Comparison of ENCODE assay signal across 15 cellular contexts in genomic region chrX:24428518-24428917, GRCh38.
"Had no signal": no experiment of that assay in that cellular context is flagged by ENCODE, and none has a peak within 500 bp of the region (broad histone marks: within the 10 kb centered on the region; RNA-seq: fewer than 3 reads in every experiment).

No MANE protein-coding gene starts in this region.

- H3K9me3 Mint-ChIP-seq: activated naive CD8-positive, alpha-beta T cell treated with anti-CD3 and anti-CD28 coated beads for 36 hours; activated T-helper 1 cell treated with anti-CD3 and anti-CD28 coated beads, Interleukin-12 subunit alpha, Interleukin-12 subunit beta, Interleukin-2, Interleukin-4 antibody, amounts not matched to agents 30 ng/mL and 10 ng/mL and 1 ng/mL, durations not matched to agents 14 hours and 24 hours and 36 hours; stimulated activated naive CD8-positive, alpha-beta T cell treated with anti-CD3 and anti-CD28 coated beads, Interleukin-15, Interleukin-2, amounts not matched to agents 100 ng/mL and 50 ng/mL, for 24 hours had no signal

- H3K9me3 ChIP-seq: body of pancreas, gastroesophageal sphincter, heart left ventricle, left lung had no signal

- ATAC-seq: activated CD4-positive, CD25-positive, alpha-beta regulatory T cell treated with anti-CD3 and anti-CD28 coated beads, Interleukin-2, amount 50 U/mL, for 24 hours; body of pancreas; esophagus mucosa; gastroesophageal sphincter; heart left ventricle; left lung had no signal

- H3K27me3 Mint-ChIP-seq: activated naive CD8-positive, alpha-beta T cell treated with anti-CD3 and anti-CD28 coated beads for 36 hours; progenitor cell of endocrine pancreas; stimulated activated naive CD8-positive, alpha-beta T cell treated with anti-CD3 and anti-CD28 coated beads, Interleukin-15, Interleukin-2, amounts not matched to agents 100 ng/mL and 50 ng/mL, for 24 hours had no signal

- H3K27me3 ChIP-seq: body of pancreas, gastroesophageal sphincter, left lung had no signal

- H3K36me3 Mint-ChIP-seq: activated naive CD8-positive, alpha-beta T cell treated with anti-CD3 and anti-CD28 coated beads for 36 hours had no signal

- H3K4me3 ChIP-seq: body of pancreas, gastroesophageal sphincter, heart left ventricle, left lung, skin epidermis had no signal

- H3K27ac ChIP-seq: body of pancreas, left lung had no signal

- H3K4me1 ChIP-seq: body of pancreas, left lung had no signal

- H3K4me1 Mint-ChIP-seq: activated naive CD8-positive, alpha-beta T cell treated with anti-CD3 and anti-CD28 coated beads for 36 hours had no signal

- H3K27ac Mint-ChIP-seq: activated naive CD8-positive, alpha-beta T cell treated with anti-CD3 and anti-CD28 coated beads for 36 hours; activated T-helper 1 cell treated with anti-CD3 and anti-CD28 coated beads, Interleukin-12 subunit alpha, Interleukin-12 subunit beta, Interleukin-2, Interleukin-4 antibody, amounts not matched to agents 30 ng/mL and 10 ng/mL and 1 ng/mL, durations not matched to agents 14 hours and 24 hours and 36 hours; progenitor cell of endocrine pancreas; stimulated activated naive CD8-positive, alpha-beta T cell treated with anti-CD3 and anti-CD28 coated beads, Interleukin-15, Interleukin-2, amounts not matched to agents 100 ng/mL and 50 ng/mL, for 24 hours had no signal

- H3K36me3 ChIP-seq: gastroesophageal sphincter, heart left ventricle, left lung had no signal

- DNase-seq: activated CD4-positive, alpha-beta T cell treated with anti-CD3 and anti-CD28 coated beads, Interleukin-2, amount 50 U/mL, for 1 hour; activated naive CD8-positive, alpha-beta T cell treated with anti-CD3 and anti-CD28 coated beads for 36 hours; amniotic stem cell; body of pancreas; caudate nucleus; heart left ventricle; left lung; right cardiac atrium had no signal

- H3K4me3 Mint-ChIP-seq: activated naive CD8-positive, alpha-beta T cell treated with anti-CD3 and anti-CD28 coated beads for 36 hours; activated T-helper 1 cell treated with anti-CD3 and anti-CD28 coated beads, Interleukin-12 subunit alpha, Interleukin-12 subunit beta, Interleukin-2, Interleukin-4 antibody, amounts not matched to agents 30 ng/mL and 10 ng/mL and 1 ng/mL, durations not matched to agents 14 hours and 24 hours and 36 hours; stimulated activated naive CD8-positive, alpha-beta T cell treated with anti-CD3 and anti-CD28 coated beads, Interleukin-15, Interleukin-2, amounts not matched to agents 100 ng/mL and 50 ng/mL, for 24 hours had no signal
